ENCODE assay signal across 13 cellular contexts in the genomic region with DNA sequence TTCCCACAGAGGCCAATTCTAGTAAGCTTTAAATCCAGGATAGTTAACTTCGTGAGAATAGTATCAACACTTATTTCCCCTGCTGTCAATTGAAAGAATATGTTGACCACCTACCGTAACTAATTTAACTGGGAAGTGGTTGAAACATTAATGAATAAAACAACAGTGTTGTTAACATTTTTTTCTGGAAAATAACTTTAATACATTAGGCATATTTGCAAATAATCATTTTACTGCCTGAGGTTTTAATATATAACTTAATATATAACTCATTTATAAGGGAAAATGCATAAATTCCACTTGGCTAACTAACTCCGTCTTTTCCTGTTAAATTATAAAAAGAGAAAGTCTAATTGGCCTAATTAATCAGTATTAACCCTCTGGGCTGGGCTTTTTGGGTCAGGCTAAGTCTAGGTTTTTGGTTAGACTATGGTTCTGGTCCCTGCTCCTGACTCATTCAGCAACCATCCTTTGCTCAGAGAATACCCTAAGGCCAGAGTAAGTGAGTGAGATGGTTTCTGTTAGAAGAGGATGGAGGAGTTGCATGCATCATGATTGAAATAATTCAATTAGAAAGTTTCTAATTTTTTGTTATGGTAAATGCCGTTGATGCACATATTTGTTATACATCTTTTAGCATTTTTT. TPM values are rescaled to one million over a fixed set of nuclear protein-coding genes. Genes with fewer than 3 reads are reported as not detected.
A peak's percentile ranks its signal among the peaks of the same experiment; 100 is the strongest.
DNase-seq lines count a peak whose midpoint lies in the region; ATAC-seq and TF ChIP-seq lines count a peak whose summit lies in the region.
"Had no signal": no experiment of that assay in that cellular context is flagged by ENCODE, and none has a peak within 500 bp of the region (broad histone marks: within the 10 kb centered on the region; RNA-seq: fewer than 3 reads in every experiment).

No MANE protein-coding gene starts in this region.

- no peak overlapping the region for H3K4me3 ChIP-seq in HAP-1
- H3K4me3 ChIP-seq: psoas muscle had no signal

- peaks cover 18% of the 10 kb centered on the region for H3K4me1 Mint-ChIP-seq in nephron

- no peak for TF ChIP-seq CTCF in nephron (IDR thresholded peaks at IDR 0.05; ENCODE audit: unreplicated experiment in 3 of 3)

- DNase-seq in T1000 (lab: John Stamatoyannopoulos, UW), result peak; percentile 14
- DNase-seq in activated CD8-positive, alpha-beta memory T cell treated with anti-CD3 and anti-CD28 coated beads, Interleukin-2, amount 50 U/mL, for 48 hours, result no peak
- no peak for DNase-seq in SKM-1 (lab: John Stamatoyannopoulos, UW; ENCODE audit: unreplicated experiment)
- no peak for DNase-seq in HAP-1 (ENCODE audit: low spot score in 2 of 2)
- no peak for DNase-seq in Right ventricle myocardium superior
- DNase-seq: activated CD8-positive, alpha-beta memory T cell treated with anti-CD3 and anti-CD28 coated beads, Interleukin-2, amount 50 U/mL, for 4 hours; activated naive CD8-positive, alpha-beta T cell treated with anti-CD3 and anti-CD28 coated beads for 36 hours; CD8-positive, alpha-beta T cell; cortex of kidney; psoas muscle had no signal

- no peaks in the 10 kb centered on the region for H3K27me3 Mint-ChIP-seq in nephron (ENCODE audit: low read depth)
- H3K27me3 Mint-ChIP-seq: activated naive CD8-positive, alpha-beta T cell treated with anti-CD3 and anti-CD28 coated beads for 36 hours had no signal

- no peaks in the 10 kb centered on the region for H3K9me3 ChIP-seq in HAP-1
- H3K9me3 ChIP-seq: psoas muscle had no signal

- no peaks in the 10 kb centered on the region for H3K4me1 ChIP-seq in HAP-1
- H3K4me1 ChIP-seq: psoas muscle had no signal

- intact Hi-C loops in Right ventricle myocardium superior (cut with DNase I), result no loop called here

- ATAC-seq in GM18511 (IDR thresholded peaks at IDR 0.05; ENCODE audit: unreplicated experiment) (peak; percentile 49), HG02981 (IDR thresholded peaks at IDR 0.05; ENCODE audit: unreplicated experiment) (peak; percentile 67), Right ventricle myocardium superior (ENCODE audit: poor library complexity) (no peak)
- ATAC-seq: CD8-positive, alpha-beta T cell; psoas muscle had no signal

- in situ Hi-C loops in HAP-1 (cut with MboI; ENCODE audit: low sequenced_read_pairs), result no loop called here

- peaks cover 2% of the 10 kb centered on the region for H3K9me3 Mint-ChIP-seq in nephron
- H3K9me3 Mint-ChIP-seq: activated naive CD8-positive, alpha-beta T cell treated with anti-CD3 and anti-CD28 coated beads for 36 hours; CD8-positive, alpha-beta T cell had no signal

- H3K36me3 Mint-ChIP-seq in nephron (ENCODE audit: low read depth), result no peaks in the 10 kb centered on the region
- H3K36me3 Mint-ChIP-seq: activated naive CD8-positive, alpha-beta T cell treated with anti-CD3 and anti-CD28 coated beads for 36 hours; CD8-positive, alpha-beta T cell had no signal

- no peaks in the 10 kb centered on the region for H3K36me3 ChIP-seq in HAP-1 (replicated peaks)

- peak overlapping the region in 2 of 3 experiments; percentile 16 to 59 for H3K27ac Mint-ChIP-seq in nephron
- H3K27ac Mint-ChIP-seq: activated naive CD8-positive, alpha-beta T cell treated with anti-CD3 and anti-CD28 coated beads for 36 hours; CD8-positive, alpha-beta T cell had no signal

- no peaks in the 10 kb centered on the region for H3K27me3 ChIP-seq in HAP-1 (ENCODE audit: low read depth)

- no peak overlapping the region for H3K4me3 Mint-ChIP-seq in nephron
- H3K4me3 Mint-ChIP-seq: activated naive CD8-positive, alpha-beta T cell treated with anti-CD3 and anti-CD28 coated beads for 36 hours; CD8-positive, alpha-beta T cell had no signal

RNA-seq across cellular contexts. Expression of a gene that starts 10.9 kb away (rescaled TPM):
- 14.7 TPM for total RNA-seq in Right ventricle myocardium superior
